29 cellular contexts compared by ENCODE assay signal in the genomic region with DNA sequence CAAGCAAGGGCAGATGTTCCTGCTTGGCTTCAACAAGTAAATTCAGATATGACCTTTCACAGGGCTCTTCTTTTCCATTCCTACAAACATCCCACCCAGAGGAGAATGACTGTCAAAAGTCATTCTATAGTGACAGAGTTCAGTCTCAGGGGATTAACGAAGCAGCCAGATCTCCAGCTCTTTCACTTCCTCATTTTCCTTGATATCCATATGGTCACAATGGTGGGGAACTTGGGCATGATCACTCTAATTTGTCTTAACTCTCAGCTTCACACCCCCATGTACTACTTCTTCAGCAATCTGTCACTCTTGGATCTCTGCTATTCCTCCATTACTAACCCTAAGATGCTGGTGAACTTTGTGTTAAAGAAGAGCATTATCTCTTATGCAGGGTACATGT. TPM values are rescaled to one million over a fixed set of nuclear protein-coding genes. Genes with fewer than 3 reads are reported as not detected.
"Had no signal": no experiment of that assay in that cellular context is flagged by ENCODE, and none has a peak within 500 bp of the region (broad histone marks: within the 10 kb centered on the region; RNA-seq: fewer than 3 reads in every experiment).

No MANE protein-coding gene starts in this region.

- H3K4me3 ChIP-seq: adrenal gland, body of pancreas, breast epithelium, coronary artery, SJCRH30, SK-N-MC had no signal

- H3K9me3 ChIP-seq: adrenal gland, body of pancreas, breast epithelium, SJCRH30 had no signal

- H3K27me3 Mint-ChIP-seq: activated CD4-positive, alpha-beta T cell treated with anti-CD3 and anti-CD28 coated beads, Interleukin-2, amount 10 ng/mL, durations not matched to agents 24 days and 14 days had no signal

- H3K27ac ChIP-seq: adrenal gland, body of pancreas, breast epithelium, coronary artery, SJCRH30, SK-N-MC had no signal

- H3K27me3 ChIP-seq: adrenal gland, body of pancreas, breast epithelium, SJCRH30 had no signal

- H3K9me3 Mint-ChIP-seq: activated CD4-positive, alpha-beta T cell treated with anti-CD3 and anti-CD28 coated beads, Interleukin-2, amount 10 ng/mL, durations not matched to agents 24 days and 14 days; activated naive CD4-positive, alpha-beta T cell treated with anti-CD3 and anti-CD28 coated beads, Interleukin-2, amount 50 U/mL, for 24 hours; activated T-cell treated with anti-CD3 and anti-CD28 coated beads, Interleukin-2, amount 50 U/mL, for 24 hours; activated T-helper 2 cell treated with anti-CD3 and anti-CD28 coated beads, Interferon-gamma antibody, Interleukin-2, Interleukin-4, amounts not matched to agents 10 μg/mL and 5 μg/mL and 100 μg/mL, durations not matched to agents 14 hours and 24 hours and 36 hours; T-cell had no signal

- H3K4me1 ChIP-seq: adrenal gland, body of pancreas, breast epithelium, SJCRH30 had no signal

- H3K4me1 Mint-ChIP-seq: activated CD4-positive, alpha-beta T cell treated with anti-CD3 and anti-CD28 coated beads, Interleukin-2, amount 10 ng/mL, durations not matched to agents 24 days and 14 days; activated naive CD4-positive, alpha-beta T cell treated with anti-CD3 and anti-CD28 coated beads, Interleukin-2, amount 50 U/mL, for 24 hours; T-cell; T-helper 17 cell had no signal

- DNase-seq: activated CD4-positive, alpha-beta T cell treated with anti-CD3 and anti-CD28 coated beads, Interleukin-2, amount 10 ng/mL, durations not matched to agents 24 days and 14 days; activated CD4-positive, alpha-beta T cell treated with anti-CD3 and anti-CD28 coated beads, Interleukin-2, amount 50 U/mL, for 4 hours; activated CD8-positive, alpha-beta T cell treated with anti-CD3 and anti-CD28 coated beads, Interleukin-2, amount 10 ng/mL, durations not matched to agents 7 days and 5 days; activated gamma-delta T cell; activated naive CD4-positive, alpha-beta T cell treated with Interleukin-2 at 50 U/mL for 16 hours; activated T-cell treated with anti-CD3 and anti-CD28 coated beads, Interleukin-2, amount 50 U/mL, for 24 hours; adrenal gland; body of pancreas; NCI-H1048; NCI-H1105 treated with DMSO at 0.1 percent for 48 hours; NCI-H1436; NCI-H1694 treated with DMSO at 0.1 percent for 48 hours; NCI-H2029; NCI-H345; NCI-H524 treated with DMSO at 0.1 percent for 48 hours; SHP77; SJCRH30; T-cell; T-helper 17 cell had no signal

- H3K36me3 Mint-ChIP-seq: activated naive CD4-positive, alpha-beta T cell treated with anti-CD3 and anti-CD28 coated beads, Interleukin-2, amount 50 U/mL, for 24 hours; T-cell had no signal

- H3K36me3 ChIP-seq: adrenal gland, breast epithelium, SJCRH30 had no signal

- H3K4me3 Mint-ChIP-seq: activated CD4-positive, alpha-beta T cell treated with anti-CD3 and anti-CD28 coated beads, Interleukin-2, amount 10 ng/mL, durations not matched to agents 24 days and 14 days; activated CD8-positive, alpha-beta T cell treated with anti-CD3 and anti-CD28 coated beads, Interleukin-2, amount 10 ng/mL, durations not matched to agents 7 days and 5 days; activated naive CD4-positive, alpha-beta T cell treated with anti-CD3 and anti-CD28 coated beads, Interleukin-2, amount 50 U/mL, for 24 hours; activated T-cell treated with anti-CD3 and anti-CD28 coated beads, Interleukin-2, amount 50 U/mL, for 24 hours; T-cell; T-helper 17 cell had no signal

- H3K27ac Mint-ChIP-seq: activated CD4-positive, alpha-beta T cell treated with anti-CD3 and anti-CD28 coated beads, Interleukin-2, amount 10 ng/mL, durations not matched to agents 24 days and 14 days; activated CD8-positive, alpha-beta T cell treated with anti-CD3 and anti-CD28 coated beads, Interleukin-2, amount 10 ng/mL, durations not matched to agents 7 days and 5 days; activated naive CD4-positive, alpha-beta T cell treated with anti-CD3 and anti-CD28 coated beads, Interleukin-2, amount 50 U/mL, for 24 hours; activated T-cell treated with anti-CD3 and anti-CD28 coated beads, Interleukin-2, amount 50 U/mL, for 24 hours; activated T-helper 2 cell treated with anti-CD3 and anti-CD28 coated beads, Interferon-gamma antibody, Interleukin-2, Interleukin-4, amounts not matched to agents 10 μg/mL and 5 μg/mL and 100 μg/mL, durations not matched to agents 14 hours and 24 hours and 36 hours; T-cell; T-helper 17 cell had no signal

RNA-seq across cellular contexts. Expression of a gene that starts 15.0 kb away (rescaled TPM):
- total RNA-seq: activated CD4-positive, alpha-beta T cell treated with anti-CD3 and anti-CD28 coated beads, Interleukin-2, amount 10 ng/mL, durations not matched to agents 24 days and 14 days; activated CD8-positive, alpha-beta T cell treated with anti-CD3 and anti-CD28 coated beads, Interleukin-2, amount 10 ng/mL, durations not matched to agents 7 days and 5 days; activated T-helper 2 cell treated with anti-CD3 and anti-CD28 coated beads, Interferon-gamma antibody, Interleukin-2, Interleukin-4, amounts not matched to agents 10 μg/mL and 5 μg/mL and 100 μg/mL, durations not matched to agents 14 hours and 24 hours and 36 hours; adrenal gland; astrocyte; body of pancreas; breast epithelium; cardiac septum; M059J; NCI-H460; RPMI7951; SJCRH30; T-cell; T-helper 17 cell had no signal

RNA-seq across cellular contexts. Expression of a gene that starts 35.8 kb away (rescaled TPM):
- total RNA-seq: activated CD4-positive, alpha-beta T cell treated with anti-CD3 and anti-CD28 coated beads, Interleukin-2, amount 10 ng/mL, durations not matched to agents 24 days and 14 days; activated CD8-positive, alpha-beta T cell treated with anti-CD3 and anti-CD28 coated beads, Interleukin-2, amount 10 ng/mL, durations not matched to agents 7 days and 5 days; activated T-helper 2 cell treated with anti-CD3 and anti-CD28 coated beads, Interferon-gamma antibody, Interleukin-2, Interleukin-4, amounts not matched to agents 10 μg/mL and 5 μg/mL and 100 μg/mL, durations not matched to agents 14 hours and 24 hours and 36 hours; adrenal gland; astrocyte; body of pancreas; breast epithelium; cardiac septum; M059J; NCI-H460; RPMI7951; SJCRH30; T-cell; T-helper 17 cell had no signal
